15 cellular contexts compared by ENCODE assay signal in the genomic region with DNA sequence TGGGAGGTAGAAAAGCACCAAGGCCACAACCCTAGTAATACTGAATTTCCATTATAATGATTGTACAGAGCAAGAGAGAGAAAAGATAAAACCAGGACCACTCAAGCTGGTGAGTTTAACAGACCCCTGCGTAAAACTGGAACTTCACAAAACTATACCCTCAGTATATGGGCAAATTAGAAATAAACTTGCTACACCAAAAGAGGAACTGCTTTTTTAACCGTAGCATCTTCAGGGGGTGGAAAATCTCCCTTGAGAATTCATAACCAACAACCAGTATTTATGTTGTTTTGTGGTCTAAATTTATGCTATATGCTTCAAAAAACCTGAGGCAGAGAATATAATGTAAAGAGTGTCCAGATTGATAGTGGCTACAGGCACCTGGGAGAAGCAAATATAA.
A peak's percentile ranks its signal among the peaks of the same experiment; 100 is the strongest.
DNase-seq lines count a peak whose midpoint lies in the region; ATAC-seq, FAIRE-seq and TF ChIP-seq lines count a peak whose summit lies in the region.
"Had no signal": no experiment of that assay in that cellular context is flagged by ENCODE, and none has a peak within 500 bp of the region (broad histone marks: within the 10 kb centered on the region; RNA-seq: fewer than 3 reads in every experiment).

No MANE protein-coding gene starts in this region.

- no peaks in the 10 kb centered on the region for H3K9me2 ChIP-seq in MM.1S (replicated peaks; ENCODE audit: insufficient read depth, low read length)

- no peaks in the 10 kb centered on the region for H3K9me3 Mint-ChIP-seq in CD8-positive, alpha-beta memory T cell

- H3K36me3 ChIP-seq in K562 (ENCODE audit: control insufficient read depth, insufficient read depth, low read length) (peaks cover 10% of the 10 kb centered on the region; the same call in 2 of the 3 replicates), MM.1S (replicated peaks; ENCODE audit: insufficient read depth, low read length) (no peaks in the 10 kb centered on the region)
- no peaks in the 10 kb centered on the region for H3K36me3 ChIP-seq in CD8-positive, alpha-beta memory T cell (ENCODE audit: insufficient read depth, low read length)
- H3K36me3 ChIP-seq: left ventricle myocardium inferior, thyroid gland had no signal

- H3K4me2 ChIP-seq in K562 (ENCODE audit: insufficient read depth, low read length) (no peak overlapping the region), MM.1S (ENCODE audit: low read depth, low read length) (no peak overlapping the region)

- no peak overlapping the region for H2AFZ ChIP-seq in K562 (ENCODE audit: low read depth, low read length)
- H2AFZ ChIP-seq in MM.1S (ENCODE audit: low read length), result no peak overlapping the region

- in situ Hi-C loops in K562 (cut with MboI), result loop anchor here (10.0 kb wide), 1 partner anchor 192 kb away; no protein-coding TSS in a partner anchor

- H3K27me3 ChIP-seq in K562 (ENCODE audit: control insufficient read depth in 2 of 2, insufficient read depth in 2 of 2, low read length in 2 of 2) (no peaks in the 10 kb centered on the region), MM.1S (replicated peaks; ENCODE audit: insufficient read depth, low read length) (no peaks in the 10 kb centered on the region)
- H3K27me3 ChIP-seq in CD8-positive, alpha-beta memory T cell (ENCODE audit: insufficient read depth, low read length, poor library complexity, severe bottlenecking), result no peaks in the 10 kb centered on the region
- H3K27me3 ChIP-seq: thyroid gland had no signal

- 96% methylated on average over 2 of the region's 2 CpGs for WGBS in K562 (ENCODE audit: insufficient coverage, low coverage, missing lambda C conversion rate)

- intact Hi-C loops in K562 (cut with micrococcal nuclease), result no loop called here

- H3K36me3 Mint-ChIP-seq in CD8-positive, alpha-beta memory T cell, result peaks cover 0 to 20% (median 20%) of the 10 kb centered on the region in 3 donors

- H3K79me2 ChIP-seq in K562 (ENCODE audit: control insufficient read depth, insufficient read depth, low read length) (0 out of 3 replicates have a peak, but pooled peaks cover 8% of the 10 kb centered on the region), MM.1S (ENCODE audit: low read length) (no peaks in the 10 kb centered on the region)

- no peak for FAIRE-seq in K562 (lab: Jason Lieb, UNC)

- no peak for TF ChIP-seq EP300 in K562 (IDR thresholded peaks at IDR 0.05; ENCODE audit: low read length)

- no peaks in the 10 kb centered on the region for H4K20me1 ChIP-seq in K562 (replicated peaks; ENCODE audit: control insufficient read depth, insufficient read depth, low read length)
- H4K20me1 ChIP-seq in MM.1S (ENCODE audit: insufficient read depth, low read length), result no peaks in the 10 kb centered on the region; the same call in 1 of the 2 replicates

- no peaks in the 10 kb centered on the region for H3K9me1 ChIP-seq in K562 (ENCODE audit: control insufficient read depth, insufficient read depth, low read length)

- TF ChIP-seq POLR2A in K562 (conservative IDR thresholded peaks at IDR 0.05), result no peak

- H3K27ac ChIP-seq in K562 (ENCODE audit: extremely low read depth, low read depth, low read length), result no peak overlapping the region
- no peak overlapping the region for H3K27ac ChIP-seq in MM.1S (ENCODE audit: low read length)
- no peak overlapping the region for H3K27ac ChIP-seq in CD8-positive, alpha-beta memory T cell (ENCODE audit: low read depth, low read length)
- H3K27ac ChIP-seq: left ventricle myocardium inferior, thyroid gland had no signal

- no peak overlapping the region for H3K4me3 Mint-ChIP-seq in CD8-positive, alpha-beta memory T cell
- H3K4me3 Mint-ChIP-seq: activated CD8-positive, alpha-beta T cell treated with anti-CD3 and anti-CD28 coated beads, Interleukin-2, amount 10 ng/mL, durations not matched to agents 7 days and 5 days had no signal

- no peak for DNase-seq in K562 (ENCODE audit: extremely low read depth in 1 of 4, low spot score in 3 of 4)
- no peak for DNase-seq in MM.1S
- no peak for DNase-seq in SKM-1 (lab: John Stamatoyannopoulos, UW; ENCODE audit: unreplicated experiment)
- no peak for DNase-seq in CD8-positive, alpha-beta memory T cell
- DNase-seq in activated CD8-positive, alpha-beta memory T cell treated with anti-CD3 and anti-CD28 coated beads, Interleukin-2, amount 50 U/mL, for 4 hours, result no peak
- DNase-seq: activated CD8-positive, alpha-beta T cell treated with anti-CD3 and anti-CD28 coated beads, Interleukin-2, amount 10 ng/mL, durations not matched to agents 7 days and 5 days; DMS153; left ventricle myocardium inferior; NCI-H774; Right ventricle myocardium superior; T-helper 9 cell; thyroid gland had no signal

- TF ChIP-seq CTCF in K562 (IDR thresholded peaks at IDR 0.05 in 2 of 3, conservative IDR thresholded peaks at IDR 0.05 in 1 of 3; ENCODE audit: insufficient read depth in 2 of 3, low read depth in 1 of 3, low read length in 3 of 3), result no peak
- no peak for TF ChIP-seq CTCF in MM.1S (IDR thresholded peaks at IDR 0.05; ENCODE audit: low read length)

- no peaks in the 10 kb centered on the region for H3F3A ChIP-seq in MM.1S (ENCODE audit: insufficient read depth, low read length)

- no peaks in the 10 kb centered on the region for H3K4me1 ChIP-seq in K562 (replicated peaks in 1 of 2; ENCODE audit: control insufficient read depth in 2 of 2, insufficient read depth in 2 of 2, low read length in 2 of 2)
- H3K4me1 ChIP-seq in MM.1S (ENCODE audit: low read length), result no peaks in the 10 kb centered on the region
- H3K4me1 ChIP-seq in CD8-positive, alpha-beta memory T cell (ENCODE audit: insufficient read depth, low read length), result peaks cover 3% of the 10 kb centered on the region
- H3K4me1 ChIP-seq: left ventricle myocardium inferior, thyroid gland had no signal

- H3K27me3 Mint-ChIP-seq in CD8-positive, alpha-beta memory T cell, result no peaks in the 10 kb centered on the region

- CTCF ChIA-PET in K562 (lab: Yijun Ruan, JAX; ENCODE audit: low intra/inter-chr PET ratio), result no interaction called here
- CTCF ChIA-PET in CD8-positive, alpha-beta memory T cell (lab: Charles Lee), result interaction anchor here (1.3 kb wide), 1 partner anchor 68 kb away, joined by 3 read pairs; no protein-coding TSS in a partner anchor

- H3K4me3 ChIP-seq in K562, result no peak overlapping the region
- no peak overlapping the region for H3K4me3 ChIP-seq in MM.1S (ENCODE audit: low read length)
- H3K4me3 ChIP-seq in CD8-positive, alpha-beta memory T cell (ENCODE audit: low read length), result no peak overlapping the region
- H3K4me3 ChIP-seq: left ventricle myocardium inferior, thyroid gland had no signal

- H3K4me1 Mint-ChIP-seq in CD8-positive, alpha-beta memory T cell, result peaks cover 17 to 34% (median 23%) of the 10 kb centered on the region in 3 donors

- peak; percentile 40 for ATAC-seq in GM18502 (IDR thresholded peaks at IDR 0.05; ENCODE audit: poor library complexity, unreplicated experiment)
- ATAC-seq in GM21723 (IDR thresholded peaks at IDR 0.05; ENCODE audit: unreplicated experiment), result peak; percentile 46
- peak; percentile 39 for ATAC-seq in HG03565 (IDR thresholded peaks at IDR 0.05; ENCODE audit: unreplicated experiment)
- ATAC-seq in K562, result no peak
- ATAC-seq: activated CD8-positive, alpha-beta T cell treated with anti-CD3 and anti-CD28 coated beads, Interleukin-2, amount 10 ng/mL, durations not matched to agents 7 days and 5 days had no signal

- H3K9me3 ChIP-seq in K562 (replicated peaks; ENCODE audit: control insufficient read depth, insufficient read depth, low read depth, low read length) (no peaks in the 10 kb centered on the region), MM.1S (replicated peaks; ENCODE audit: insufficient read depth, low read length) (no peaks in the 10 kb centered on the region)
- no peaks in the 10 kb centered on the region for H3K9me3 ChIP-seq in CD8-positive, alpha-beta memory T cell (ENCODE audit: low read length)
- H3K9me3 ChIP-seq: left ventricle myocardium inferior, thyroid gland had no signal

- H3K27ac Mint-ChIP-seq in CD8-positive, alpha-beta memory T cell, result peak overlapping the region in 1 of 8 donors; percentile 28
- H3K27ac Mint-ChIP-seq: activated CD8-positive, alpha-beta T cell treated with anti-CD3 and anti-CD28 coated beads, Interleukin-2, amount 10 ng/mL, durations not matched to agents 7 days and 5 days had no signal

- POLR2A ChIA-PET in K562 (lab: Yijun Ruan, JAX), result no interaction called here
- POLR2A ChIA-PET in CD8-positive, alpha-beta memory T cell (lab: Charles Lee), result no interaction called here

- no TSS peak for BruUV-seq in K562 (replicated peaks; lab: Mats Ljungman, UMichigan)

- no peak for TF ChIP-seq RAD21 in K562 (CRISPR knock-in tag; conservative IDR thresholded peaks at IDR 0.05 in 1 of 2, IDR thresholded peaks at IDR 0.05 in 1 of 2)

- H3K9ac ChIP-seq in K562 (ENCODE audit: insufficient read depth in 1 of 2, low read depth in 2 of 2, low read length in 2 of 2), result no peak overlapping the region
- no peak overlapping the region for H3K9ac ChIP-seq in MM.1S (ENCODE audit: low read length)

TF ChIP-seq in K562, 482 proteins besides CTCF, POLR2A, EP300 and RAD21:
- peak; percentile 70 for TF ChIP-seq SPI1 (IDR thresholded peaks at IDR 0.05; ENCODE audit: borderline replicate concordance, low read depth, low read length)
- TF ChIP-seq ZNF408 (CRISPR knock-in tag; IDR thresholded peaks at IDR 0.05; ENCODE audit: low read depth), result no peak
TF ChIP-seq in K562: peak in this region for 1.
